9 cellular contexts compared by ENCODE assay signal in the genomic region with DNA sequence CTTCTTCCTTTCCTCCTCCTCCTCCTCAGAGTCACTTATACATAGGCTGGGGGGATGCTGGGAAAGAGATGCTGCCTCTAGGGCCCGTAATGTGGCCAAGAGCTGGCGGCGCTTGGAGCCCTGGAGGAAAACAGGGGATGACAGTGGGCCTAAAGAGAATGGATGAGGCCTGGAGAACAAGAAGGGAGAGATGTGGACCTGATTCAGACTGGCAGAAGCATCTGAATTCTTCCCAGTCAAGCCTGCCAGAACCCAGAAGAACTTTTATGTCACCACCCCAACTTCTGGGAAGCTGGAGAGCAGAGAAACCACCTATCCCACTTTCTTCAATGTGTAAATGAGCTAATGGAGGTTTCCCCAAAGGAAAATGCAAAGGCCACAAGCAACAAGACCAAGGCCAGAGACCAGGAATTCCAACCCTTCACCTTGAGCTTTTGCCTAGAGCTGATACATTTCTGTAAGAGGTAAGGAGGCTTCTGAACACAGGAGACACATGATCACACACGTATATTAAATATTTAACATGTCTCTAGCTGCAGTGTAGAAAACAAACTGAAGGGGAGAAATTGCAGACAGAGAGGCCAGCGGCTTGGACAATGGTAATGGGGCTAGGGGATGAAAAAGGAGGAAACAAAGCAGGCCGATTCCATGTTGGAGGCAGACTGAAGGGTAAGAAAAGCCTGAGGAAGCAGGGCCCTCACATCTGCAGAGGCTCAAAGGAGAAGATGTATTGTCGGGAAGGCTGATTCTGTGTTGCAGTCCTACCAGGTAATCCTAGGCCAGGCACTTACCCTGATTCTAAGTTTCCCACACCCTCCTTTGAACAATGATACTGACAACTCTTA. TPM values are rescaled to one million over a fixed set of nuclear protein-coding genes. Genes with fewer than 3 reads are reported as not detected.
A peak's percentile ranks its signal among the peaks of the same experiment; 100 is the strongest.
DNase-seq lines count a peak whose midpoint lies in the region; ATAC-seq and TF ChIP-seq lines count a peak whose summit lies in the region.
"Had no signal": no experiment of that assay in that cellular context is flagged by ENCODE, and none has a peak within 500 bp of the region (broad histone marks: within the 10 kb centered on the region; RNA-seq: fewer than 3 reads in every experiment).

No MANE protein-coding gene starts in this region.

- H3K27me3 Mint-ChIP-seq in CD14-positive monocyte (ENCODE audit: low read depth in 3 of 3) (peaks cover 0 to 2% (median 0%) of the 10 kb centered on the region in 3 donors), T-helper 17 cell (no peaks in the 10 kb centered on the region)

- no peak for ATAC-seq in T-helper 17 cell

- H3K9me3 ChIP-seq in neutrophil (no peaks in the 10 kb centered on the region), T-helper 17 cell (ENCODE audit: control insufficient read depth, low read length, poor library complexity, severe bottlenecking) (no peaks in the 10 kb centered on the region)

- H3K4me1 ChIP-seq in neutrophil (ENCODE audit: control insufficient read depth in 1 of 2, insufficient read depth in 1 of 2, low read depth in 1 of 2, low read length in 1 of 2) = peaks cover 51 to 54% of the 10 kb centered on the region in 2 experiments

- peak overlapping the region; percentile 98 for H3K27ac ChIP-seq in neutrophil

- intact Hi-C loops in CD14-positive monocyte (cut with micrococcal nuclease) = loop anchor here (2.0 to 10.0 kb wide), 6 partner anchors 16 to 118 kb away; a partner anchor contains a TSS

- H3K36me3 ChIP-seq in neutrophil = peaks cover 39% of the 10 kb centered on the region

- H3K27ac Mint-ChIP-seq in CD14-positive monocyte = peak overlapping the region in 6 of 7 donors; percentile 63 to 78 (median 76)
- H3K27ac Mint-ChIP-seq in T-helper 17 cell = no peak overlapping the region

- H3K4me3 Mint-ChIP-seq in CD14-positive monocyte (no peak overlapping the region), T-helper 17 cell (no peak overlapping the region)

- H3K4me1 Mint-ChIP-seq in CD14-positive monocyte (peaks cover 2% of the 10 kb centered on the region), T-helper 17 cell (peaks cover 40% of the 10 kb centered on the region)

- peaks cover 0 to 1% (median 0%) of the 10 kb centered on the region in 7 donors for H3K9me3 Mint-ChIP-seq in CD14-positive monocyte

- TF ChIP-seq CTCF in CD14-positive monocyte (IDR thresholded peaks at IDR 0.05) = no peak
- no peak for TF ChIP-seq CTCF in epithelial cell of esophagus (IDR thresholded peaks at IDR 0.05; ENCODE audit: insufficient read depth, low read depth, low read length, missing control alignments)
- TF ChIP-seq CTCF in neutrophil (IDR thresholded peaks at IDR 0.05) = no peak

- no peaks in the 10 kb centered on the region for H3K27me3 ChIP-seq in neutrophil

- H3K36me3 Mint-ChIP-seq in CD14-positive monocyte = peaks cover 38 to 60% of the 10 kb centered on the region in 2 donors
- H3K36me3 Mint-ChIP-seq in T-helper 17 cell (ENCODE audit: low read depth) = peaks cover 14% of the 10 kb centered on the region

- H3K4me3 ChIP-seq in epithelial cell of esophagus (ENCODE audit: low read length) = peak overlapping the region; percentile 96
- peak overlapping the region; percentile 95 for H3K4me3 ChIP-seq in neutrophil (ENCODE audit: low read depth in 1 of 2, low read length in 1 of 2)

- DNase-seq in CD14-positive monocyte (ENCODE audit: low spot score) = no peak
- peak; percentile 36 for DNase-seq in NAMALWA (ENCODE audit: low spot score)
- DNase-seq in epithelial cell of esophagus (ENCODE audit: low read depth) = no peak
- DNase-seq in cerebellar nuclear complex (lab: John Stamatoyannopoulos, UW) = no peak
- DNase-seq in DMS153 (lab: John Stamatoyannopoulos, UW) = no peak
- no peak for DNase-seq in T-helper 17 cell
- DNase-seq in NCI-H82 (lab: John Stamatoyannopoulos, UW) = no peak
- DNase-seq: NCI-H1092 had no signal

RNA-seq across cellular contexts. Expression of a gene that starts 1.1 kb away (rescaled TPM):
- polyA plus RNA-seq in CD14-positive monocyte = 10 to 100 TPM; 11.9 to 14.1 TPM
- total RNA-seq in T-helper 17 cell = 10 to 100 TPM; 18.5 to 26.7 TPM

RNA-seq across cellular contexts. Expression of a gene that starts 1.3 kb away (rescaled TPM):
- polyA plus RNA-seq in CD14-positive monocyte = 100 to 1,000 TPM; 250 to 271 TPM
- 10 to 100 TPM; 70.2 to 70.6 TPM for total RNA-seq in T-helper 17 cell

RNA-seq across cellular contexts. Expression of a gene that starts 9.7 kb away (rescaled TPM):
- polyA plus RNA-seq in CD14-positive monocyte = 100 to 1,000 TPM; 232 to 233 TPM
- 100 to 1,000 TPM; 124 to 132 TPM for total RNA-seq in T-helper 17 cell

RNA-seq across cellular contexts. Expression of a gene that starts 16.9 kb away (rescaled TPM):
- 100 to 1,000 TPM; 218 to 359 TPM for polyA plus RNA-seq in CD14-positive monocyte
- total RNA-seq in T-helper 17 cell = 10 to 100 TPM; 77.1 to 84.6 TPM

RNA-seq across cellular contexts. Expression of a gene that starts 53.3 kb away (rescaled TPM):
- polyA plus RNA-seq in CD14-positive monocyte = under 1 TPM; 0.01 to 0.02 TPM
- 1 to 10 TPM; 1.8 to 8.0 TPM for total RNA-seq in T-helper 17 cell
